8 cellular contexts compared by ENCODE assay signal in genomic region chr3:87082806-87083440, GRCh38.
DNase-seq lines count a peak whose midpoint lies in the region; ATAC-seq and TF ChIP-seq lines count a peak whose summit lies in the region.

No MANE protein-coding gene starts in this region.

- TF ChIP-seq CTCF in LNCAP (IDR thresholded peaks at IDR 0.05), result peak; percentile 69

- DNase-seq in ELF-1 (ENCODE audit: low read depth, low spot score) (peak; percentile 34), SKM-1 treated with dmso at 0.1 percent for 144 hours (lab: John Stamatoyannopoulos, UW; ENCODE audit: unreplicated experiment) (peak; percentile 49), foreskin melanocyte (peak; percentile 49), putamen (ENCODE audit: low spot score) (peak; percentile 57), NCI-H2029 (lab: John Stamatoyannopoulos, UW) (no peak)

- ATAC-seq in GM21786 (IDR thresholded peaks at IDR 0.05; ENCODE audit: unreplicated experiment), result peak; percentile 72
- ATAC-seq in GM21576 (IDR thresholded peaks at IDR 0.05; ENCODE audit: unreplicated experiment), result no peak
